ENCODE assay signal across 14 cellular contexts in genomic region chr7:157292258-157292657, GRCh38.
"Had no signal": no experiment of that assay in that cellular context is flagged by ENCODE, and none has a peak within 500 bp of the region (broad histone marks: within the 10 kb centered on the region; RNA-seq: fewer than 3 reads in every experiment).

No MANE protein-coding gene starts in this region.

- DNase-seq: activated CD4-positive, alpha-beta T cell treated with anti-CD3 and anti-CD28 coated beads for 48 hours; activated CD8-positive, alpha-beta memory T cell treated with anti-CD3 and anti-CD28 coated beads for 24 hours; activated naive CD4-positive, alpha-beta T cell treated with anti-CD3 and anti-CD28 coated beads, Interleukin-2, amount 10 ng/mL, durations not matched to agents 7 days and 5 days; caudate nucleus; hippocampal formation; kidney glomerular epithelial cell; spleen; stimulated activated CD4-positive, alpha-beta T cell treated with anti-CD3 and anti-CD28 coated beads, Interleukin-1b, Interleukin-23, amount 100 ng/mL, for 48 hours; WERI-Rb-1 had no signal

- H3K36me3 Mint-ChIP-seq: activated naive CD4-positive, alpha-beta T cell treated with anti-CD3 and anti-CD28 coated beads, Interleukin-2, amount 10 ng/mL, durations not matched to agents 7 days and 5 days; mesothelial cell of epicardium; stimulated activated memory B cell treated with anti-CD40 and anti-IgM and Interleukin-4, amounts not matched to agents 10 μg/mL and 1 μg/mL and 100 μg/mL, for 72 hours had no signal

- H3K4me3 Mint-ChIP-seq: activated naive CD4-positive, alpha-beta T cell treated with anti-CD3 and anti-CD28 coated beads, Interleukin-2, amount 10 ng/mL, durations not matched to agents 7 days and 5 days; mesothelial cell of epicardium; stimulated activated memory B cell treated with anti-CD40 and anti-IgM and Interleukin-4, amounts not matched to agents 10 μg/mL and 1 μg/mL and 100 μg/mL, for 72 hours had no signal

- ATAC-seq: stimulated activated memory B cell treated with anti-CD40 and anti-IgM and Interleukin-4, amounts not matched to agents 10 μg/mL and 1 μg/mL and 100 μg/mL, for 72 hours had no signal

- H3K4me1 Mint-ChIP-seq: activated naive CD4-positive, alpha-beta T cell treated with anti-CD3 and anti-CD28 coated beads, Interleukin-2, amount 10 ng/mL, durations not matched to agents 7 days and 5 days; mesothelial cell of epicardium had no signal

- H3K4me1 ChIP-seq: colonic mucosa, right atrium auricular region, spleen had no signal

- H3K27ac ChIP-seq: colonic mucosa, right atrium auricular region, spleen, WERI-Rb-1 had no signal

- H3K9me3 ChIP-seq: colonic mucosa, right atrium auricular region, spleen had no signal

- H3K9me3 Mint-ChIP-seq: activated naive CD4-positive, alpha-beta T cell treated with anti-CD3 and anti-CD28 coated beads, Interleukin-2, amount 10 ng/mL, durations not matched to agents 7 days and 5 days; activated T-helper 2 cell treated with anti-CD3 and anti-CD28 coated beads, Interferon-gamma antibody, Interleukin-2, Interleukin-4, amounts not matched to agents 10 μg/mL and 5 μg/mL and 100 μg/mL, durations not matched to agents 14 hours and 24 hours and 36 hours; mesothelial cell of epicardium; stimulated activated memory B cell treated with anti-CD40 and anti-IgM and Interleukin-4, amounts not matched to agents 10 μg/mL and 1 μg/mL and 100 μg/mL, for 72 hours had no signal

- H3K4me3 ChIP-seq: right atrium auricular region, spleen had no signal

- H3K36me3 ChIP-seq: colonic mucosa, right atrium auricular region, spleen, WERI-Rb-1 had no signal

- H3K27ac Mint-ChIP-seq: activated naive CD4-positive, alpha-beta T cell treated with anti-CD3 and anti-CD28 coated beads, Interleukin-2, amount 10 ng/mL, durations not matched to agents 7 days and 5 days; activated T-helper 2 cell treated with anti-CD3 and anti-CD28 coated beads, Interferon-gamma antibody, Interleukin-2, Interleukin-4, amounts not matched to agents 10 μg/mL and 5 μg/mL and 100 μg/mL, durations not matched to agents 14 hours and 24 hours and 36 hours; mesothelial cell of epicardium; stimulated activated memory B cell treated with anti-CD40 and anti-IgM and Interleukin-4, amounts not matched to agents 10 μg/mL and 1 μg/mL and 100 μg/mL, for 72 hours had no signal

- H3K27me3 ChIP-seq: colonic mucosa, right atrium auricular region had no signal
